In genomic region chr2:236662231-236663160, GRCh38 we compare ENCODE assay signal across 14 cellular contexts.
DNase-seq lines count a peak whose midpoint lies in the region; ATAC-seq and TF ChIP-seq lines count a peak whose summit lies in the region.
"Had no signal": no experiment of that assay in that cellular context is flagged by ENCODE, and none has a peak within 500 bp of the region (broad histone marks: within the 10 kb centered on the region; RNA-seq: fewer than 3 reads in every experiment).

No MANE protein-coding gene starts in this region.

- H3K9me3 ChIP-seq in Peyer's patch = no peaks in the 10 kb centered on the region
- H3K9me3 ChIP-seq in esophagus squamous epithelium = peaks cover 0 to 8% (median 0%) of the 10 kb centered on the region in 3 donors
- H3K9me3 ChIP-seq in muscle layer of colon (ENCODE audit: low read length) = no peaks in the 10 kb centered on the region
- peaks cover 0 to 7% (median 2%) of the 10 kb centered on the region in 4 donors for H3K9me3 ChIP-seq in tibial nerve

- H3K27me3 ChIP-seq in Peyer's patch = no peaks in the 10 kb centered on the region
- H3K27me3 ChIP-seq in esophagus squamous epithelium = no peaks in the 10 kb centered on the region
- H3K27me3 ChIP-seq in muscle layer of colon (ENCODE audit: control insufficient read depth in 1 of 2, insufficient read depth in 2 of 2, low read length in 2 of 2) = no peaks in the 10 kb centered on the region
- H3K27me3 ChIP-seq in tibial nerve = no peaks in the 10 kb centered on the region

- no peak overlapping the region for H3K4me3 ChIP-seq in Peyer's patch
- no peak overlapping the region for H3K4me3 ChIP-seq in esophagus squamous epithelium
- H3K4me3 ChIP-seq in muscle layer of colon (ENCODE audit: low read depth in 1 of 2, low read length in 2 of 2) = no peak overlapping the region
- H3K4me3 ChIP-seq in tibial nerve = peak overlapping the region in 1 of 4 donors; percentile 9

- H3K4me1 Mint-ChIP-seq in endothelial cell (ENCODE audit: unreplicated experiment) = peaks cover 12% of the 10 kb centered on the region

- no peaks in the 10 kb centered on the region for H3K4me1 ChIP-seq in Peyer's patch
- H3K4me1 ChIP-seq in esophagus squamous epithelium = peaks cover 4 to 47% (median 12%) of the 10 kb centered on the region in 3 donors
- peaks cover 48% of the 10 kb centered on the region for H3K4me1 ChIP-seq in muscle layer of colon (ENCODE audit: insufficient read depth, low read length)
- peaks cover 3 to 52% (median 25%) of the 10 kb centered on the region in 4 donors for H3K4me1 ChIP-seq in tibial nerve
- H3K4me1 ChIP-seq: parathyroid adenoma had no signal

- no peak overlapping the region for H3K9ac ChIP-seq in muscle layer of colon (ENCODE audit: low read length)
- H3K9ac ChIP-seq: parathyroid adenoma had no signal

- 65 to 73% methylated on average over 11 of the region's 11 CpGs for WGBS in esophagus squamous epithelium, 2 donors
- WGBS in tibial nerve, 2 donors = 59 to 61% methylated on average over 11 of the region's 11 CpGs

- H3K36me3 Mint-ChIP-seq in endothelial cell (ENCODE audit: low read depth, unreplicated experiment) = peaks cover 7% of the 10 kb centered on the region

- ATAC-seq in HG03469 (IDR thresholded peaks at IDR 0.05; ENCODE audit: unreplicated experiment) (no peak), GM19351 (IDR thresholded peaks at IDR 0.05; ENCODE audit: unreplicated experiment) (no peak)
- ATAC-seq: SK-N-SH treated with all-trans-retinoic acid at 6 μM for 48 hours had no signal

- TF ChIP-seq EP300 in tibial nerve (IDR thresholded peaks at IDR 0.05) = no peak

- peaks cover 1% of the 10 kb centered on the region for H3K27me3 Mint-ChIP-seq in endothelial cell (ENCODE audit: unreplicated experiment)

- peak in 1 of 3 donors; percentile 8 for DNase-seq in Peyer's patch
- DNase-seq in esophagus squamous epithelium (lab: John Stamatoyannopoulos, UW) = no peak
- DNase-seq in tibial nerve (ENCODE audit: low spot score in 2 of 2) = no peak
- DNase-seq in activated CD4-positive, alpha-beta T cell treated with anti-CD3 and anti-CD28 coated beads, Interleukin-2, amount 50 U/mL, for 1 hour = no peak
- no peak for DNase-seq in endothelial cell (ENCODE audit: low spot score)
- DNase-seq: amniotic stem cell; effector memory CD4-positive, alpha-beta T cell; stimulated activated CD4-positive, alpha-beta T cell treated with anti-CD3 and anti-CD28 coated beads, Interleukin-4, amount 100 ng/mL, for 4 hours; stimulated activated naive CD4-positive, alpha-beta T cell had no signal

- no peaks in the 10 kb centered on the region for H3K36me3 ChIP-seq in Peyer's patch
- H3K36me3 ChIP-seq in esophagus squamous epithelium = no peaks in the 10 kb centered on the region
- no peaks in the 10 kb centered on the region for H3K36me3 ChIP-seq in muscle layer of colon (ENCODE audit: insufficient read depth, low read length)
- H3K36me3 ChIP-seq in tibial nerve = no peaks in the 10 kb centered on the region

- no peak overlapping the region for H3K27ac Mint-ChIP-seq in endothelial cell (ENCODE audit: unreplicated experiment)

- no peak overlapping the region for H3K4me3 Mint-ChIP-seq in endothelial cell (ENCODE audit: unreplicated experiment)

- TF ChIP-seq POLR2A in Peyer's patch (IDR thresholded peaks at IDR 0.05) (no peak), esophagus squamous epithelium (IDR thresholded peaks at IDR 0.05) (no peak), tibial nerve (IDR thresholded peaks at IDR 0.05) (no peak)

- H3K27ac ChIP-seq in Peyer's patch = peak overlapping the region; percentile 17 to 64 (median 52)
- H3K27ac ChIP-seq in esophagus squamous epithelium = peak overlapping the region; percentile 41 to 90 (median 68)
- H3K27ac ChIP-seq in muscle layer of colon (ENCODE audit: low read depth, low read length) = peak overlapping the region; percentile 47
- H3K27ac ChIP-seq in tibial nerve = peak overlapping the region; percentile 60 to 90 (median 79)
- H3K27ac ChIP-seq: parathyroid adenoma had no signal

- TF ChIP-seq CTCF in Peyer's patch (IDR thresholded peaks at IDR 0.05) = no peak
- no peak for TF ChIP-seq CTCF in esophagus squamous epithelium (IDR thresholded peaks at IDR 0.05)
- TF ChIP-seq CTCF in tibial nerve (IDR thresholded peaks at IDR 0.05) = no peak
- no peak for TF ChIP-seq CTCF in endothelial cell (IDR thresholded peaks at IDR 0.05; ENCODE audit: unreplicated experiment)

- intact Hi-C loops in esophagus squamous epithelium (cut with DNase I) = no loop called here

- peaks cover 5% of the 10 kb centered on the region for H3K9me3 Mint-ChIP-seq in endothelial cell (ENCODE audit: unreplicated experiment)
